In the genomic region with DNA sequence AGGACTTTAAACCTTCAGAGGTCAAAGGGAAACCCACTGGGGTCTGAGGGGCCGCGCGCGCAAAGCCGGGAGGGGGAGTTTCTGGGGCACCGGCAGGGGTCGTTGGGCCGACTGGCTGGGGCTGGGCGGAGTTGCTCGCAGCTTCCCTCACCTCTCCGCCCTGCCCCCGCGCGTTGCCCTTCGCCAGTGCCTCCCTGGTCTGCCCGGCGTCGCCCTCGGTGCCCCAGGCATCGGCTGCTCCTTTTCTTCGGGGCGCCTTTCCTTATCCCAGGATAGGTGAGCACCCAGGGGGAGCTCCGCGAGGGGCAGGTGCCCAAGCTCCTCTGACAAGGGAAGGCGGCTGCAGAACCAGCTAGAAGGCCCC, we compare ENCODE assay signal across 10 cellular contexts. TPM values are rescaled to one million over a fixed set of nuclear protein-coding genes. Genes with fewer than 3 reads are reported as not detected.
DNase-seq lines count a peak whose midpoint lies in the region; ATAC-seq and TF ChIP-seq lines count a peak whose summit lies in the region.
"Had no signal": no experiment of that assay in that cellular context is flagged by ENCODE, and none has a peak within 500 bp of the region (broad histone marks: within the 10 kb centered on the region; RNA-seq: fewer than 3 reads in every experiment).

No MANE protein-coding gene starts in this region.

- no peak overlapping the region for H3K27ac ChIP-seq in osteoblast (ENCODE audit: low read depth, low read length)
- H3K27ac ChIP-seq: HL-60 had no signal

- H3K36me3 ChIP-seq in osteoblast (ENCODE audit: insufficient read depth, low read length) = peaks cover 14% of the 10 kb centered on the region

- peak overlapping the region; percentile 90 for H3K4me2 ChIP-seq in osteoblast (ENCODE audit: insufficient read depth, low read length)

- H3K9me3 ChIP-seq in osteoblast (ENCODE audit: low read depth, low read length) = no peaks in the 10 kb centered on the region

- no peak for DNase-seq in AG04449 (ENCODE audit: low read depth, low spot score)
- DNase-seq in left cardiac atrium = no peak
- DNase-seq in osteoblast (ENCODE audit: insufficient read length, low spot score, missing footprints) = no peak
- DNase-seq in HK-2 (ENCODE audit: unreplicated experiment) = no peak
- no peak for DNase-seq in activated naive CD4-positive, alpha-beta T cell (lab: John Stamatoyannopoulos, UW)
- DNase-seq: AML-193 had no signal

- intact Hi-C loops in left cardiac atrium (cut with DNase I) = no loop called here

- H3K27me3 ChIP-seq in osteoblast (ENCODE audit: insufficient read depth, low read length) = peaks cover 3% of the 10 kb centered on the region

- TF ChIP-seq CTCF in AG04449 (IDR thresholded peaks at IDR 0.05; ENCODE audit: insufficient read depth, low read length, missing control alignments) (no peak), WI38 (IDR thresholded peaks at IDR 0.05; ENCODE audit: low read depth, low read length) (no peak), osteoblast (IDR thresholded peaks at IDR 0.05; ENCODE audit: extremely low read depth, low read depth, low read length) (no peak)

- no peaks in the 10 kb centered on the region for H4K20me1 ChIP-seq in osteoblast (ENCODE audit: insufficient read depth, low read length)

- H3K4me3 ChIP-seq in AG04449 (ENCODE audit: low read depth, low read length) (peak overlapping the region; percentile 99), WI38 (ENCODE audit: low read depth, low read length) (peak overlapping the region; percentile 91), osteoblast (ENCODE audit: insufficient read depth, low read length) (peak overlapping the region; percentile 94)

- H3K79me2 ChIP-seq in osteoblast (ENCODE audit: insufficient read depth, low read length) = peaks cover 34% of the 10 kb centered on the region

- peaks cover 32% of the 10 kb centered on the region for H3K4me1 ChIP-seq in osteoblast (ENCODE audit: insufficient read depth, low read length)

- ATAC-seq in left cardiac atrium = peak; percentile 5
- ATAC-seq in HG03432 (IDR thresholded peaks at IDR 0.05; ENCODE audit: unreplicated experiment) = no peak
- ATAC-seq in GM21447 (IDR thresholded peaks at IDR 0.05; ENCODE audit: unreplicated experiment) = no peak

- CTCF ChIA-PET in AG04449 (lab: Yijun Ruan, JAX) = interaction anchor here (0.9 to 2.3 kb wide), 7 partner anchors 16 to 201 kb away, joined by 3 to 12 read pairs (median 6); no protein-coding TSS in a partner anchor

- POLR2A ChIA-PET in AG04449 (lab: Yijun Ruan, JAX) = interaction anchor here (0.6 to 2.8 kb wide), 11 partner anchors 8 to 196 kb away, joined by 3 to 11 read pairs (median 5); no protein-coding TSS in a partner anchor

- H2AFZ ChIP-seq in osteoblast (ENCODE audit: low read length) = no peak overlapping the region

RNA-seq across cellular contexts. Expression of a gene that starts 0.4 kb away (rescaled TPM):
- total RNA-seq in left cardiac atrium = 1 to 10 TPM; 4.4 to 6.9 TPM
- 3.8 and 6.2 TPM in 2 replicates for total RNA-seq in osteoblast

Comparison
In these comparisons a context has a peak if more than half of its experiments do, and no peak if none do; other contexts are left out.
1. ATAC-seq: peak in left cardiac atrium (2 of 2); none in HG03432 (single experiment) and GM21447 (single experiment).
2. Peak in every context shown above with its lines, with median percentiles within 50 percentile points of each other: H3K4me3 ChIP-seq.